ENCODE assay signal across 15 cellular contexts in the genomic region with DNA sequence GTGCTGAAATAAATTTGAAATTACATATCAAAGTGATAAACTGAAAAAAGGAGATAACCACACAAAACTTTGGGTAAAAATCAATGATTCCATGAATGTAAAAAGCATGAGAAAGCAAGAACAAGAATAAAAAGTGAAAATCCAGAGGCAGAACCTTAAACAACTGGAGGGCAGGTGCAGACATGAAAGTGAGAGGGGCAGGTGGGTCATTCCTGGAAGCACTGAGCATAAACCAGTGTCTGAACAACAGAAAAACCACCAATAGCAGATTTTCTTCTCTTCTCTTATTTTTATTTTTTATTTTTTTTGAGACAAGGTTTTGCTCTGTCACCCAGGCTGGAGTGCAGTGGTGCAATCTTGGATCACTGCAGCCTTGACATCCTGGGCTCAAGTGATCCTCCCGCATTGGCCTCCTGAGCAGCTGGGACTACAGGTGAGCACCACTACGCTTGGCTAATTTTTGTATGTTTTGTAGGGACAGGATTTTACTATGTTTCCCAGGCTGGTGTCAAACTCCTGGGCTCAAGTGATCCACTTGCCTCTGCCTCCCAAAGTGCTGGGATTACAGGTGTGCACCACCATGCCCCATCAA. TPM values are rescaled to one million over a fixed set of nuclear protein-coding genes. Genes with fewer than 3 reads are reported as not detected.
A peak's percentile ranks its signal among the peaks of the same experiment; 100 is the strongest.
DNase-seq lines count a peak whose midpoint lies in the region; ATAC-seq and TF ChIP-seq lines count a peak whose summit lies in the region.
"Had no signal": no experiment of that assay in that cellular context is flagged by ENCODE, and none has a peak within 500 bp of the region (broad histone marks: within the 10 kb centered on the region; RNA-seq: fewer than 3 reads in every experiment).

No MANE protein-coding gene starts in this region.

- intact Hi-C loops in colonic mucosa (cut with DNase I) = no loop called here

- H3F3A ChIP-seq in smooth muscle cell (ENCODE audit: low read depth) = no peaks in the 10 kb centered on the region

- no peaks in the 10 kb centered on the region for H3K9me3 ChIP-seq in colonic mucosa
- no peaks in the 10 kb centered on the region for H3K9me3 ChIP-seq in smooth muscle cell (replicated peaks; ENCODE audit: low read depth)

- WGBS in smooth muscle cell (ENCODE audit: low lambda C conversion rate) = 86% methylated on average over 2 of the region's 2 CpGs

- H3K27ac ChIP-seq in colonic mucosa (peak overlapping the region; percentile 72), smooth muscle cell (ENCODE audit: low read depth) (peak overlapping the region; percentile 85)

- DNase-seq in colonic mucosa (no peak), smooth muscle cell (lab: John Stamatoyannopoulos, UW; ENCODE audit: unreplicated experiment) (no peak), GM10266 (ENCODE audit: extremely low spot score) (no peak), amygdala (lab: John Stamatoyannopoulos, UW) (no peak), KG1 (lab: John Stamatoyannopoulos, UW) (no peak)
- no peak for DNase-seq in activated CD4-positive, CD25-positive, alpha-beta regulatory T cell (lab: John Stamatoyannopoulos, UW)
- DNase-seq: activated CD4-positive, alpha-beta T cell treated with anti-CD3 and anti-CD28 coated beads, Interleukin-2, amount 10 ng/mL, durations not matched to agents 24 days and 14 days; activated effector memory CD4-positive, alpha-beta T cell treated with anti-CD3 and anti-CD28 coated beads, Interleukin-2, amount 50 U/mL, for 16 hours; AML-193; hippocampal formation; NCI-H1930; occipital lobe had no signal

- H4K20me1 ChIP-seq in smooth muscle cell (ENCODE audit: low read depth) = no peaks in the 10 kb centered on the region

- H3K4me1 ChIP-seq in colonic mucosa (no peaks in the 10 kb centered on the region), smooth muscle cell (ENCODE audit: low read depth) (no peaks in the 10 kb centered on the region)

- no peak overlapping the region for H3K4me3 ChIP-seq in colonic mucosa
- H3K4me3 ChIP-seq in smooth muscle cell = no peak overlapping the region

- H3K36me3 ChIP-seq in colonic mucosa (no peaks in the 10 kb centered on the region), smooth muscle cell (ENCODE audit: low read depth) (no peaks in the 10 kb centered on the region)

- H3K27me3 ChIP-seq in colonic mucosa (no peaks in the 10 kb centered on the region), smooth muscle cell (ENCODE audit: low read depth) (no peaks in the 10 kb centered on the region)

- H3K9ac ChIP-seq in colonic mucosa (ENCODE audit: low read depth in 2 of 2, low read length in 2 of 2) (no peak overlapping the region), smooth muscle cell (ENCODE audit: low read depth) (peak overlapping the region; percentile 56)

- TF ChIP-seq CTCF in colonic mucosa (IDR thresholded peaks at IDR 0.05) (no peak), smooth muscle cell (IDR thresholded peaks at IDR 0.05; ENCODE audit: borderline replicate concordance, insufficient read depth, poor library complexity, severe bottlenecking) (no peak), GM10266 (IDR thresholded peaks at IDR 0.05; ENCODE audit: control insufficient read depth, insufficient read depth, low read depth, missing control alignments) (no peak)

- H2AFZ ChIP-seq in smooth muscle cell (ENCODE audit: low read depth) = no peak overlapping the region

- H3K4me2 ChIP-seq in smooth muscle cell = no peak overlapping the region

- peak; percentile 30 for ATAC-seq in GM18870 (IDR thresholded peaks at IDR 0.05; ENCODE audit: unreplicated experiment)
- ATAC-seq in HG02798 (IDR thresholded peaks at IDR 0.05; ENCODE audit: poor library complexity, unreplicated experiment) = peak; percentile 45

- no peaks in the 10 kb centered on the region for H3K79me2 ChIP-seq in smooth muscle cell (ENCODE audit: low read depth)

RNA-seq across cellular contexts. Expression of a gene that starts 46.8 kb away (rescaled TPM):
- not detected for total RNA-seq in colonic mucosa
- not detected in 2 replicates for total RNA-seq in smooth muscle cell
- 0.05 and 0.48 TPM in 2 replicates for polyA plus RNA-seq in smooth muscle cell
- total RNA-seq: activated CD4-positive, alpha-beta T cell treated with anti-CD3 and anti-CD28 coated beads, Interleukin-2, amount 10 ng/mL, durations not matched to agents 24 days and 14 days; epithelial cell of proximal tubule; occipital lobe had no signal

RNA-seq across cellular contexts. Expression of a gene that starts 59.2 kb away (rescaled TPM):
- 1 to 10 TPM; 1.2 to 1.5 TPM for total RNA-seq in colonic mucosa
- 10.9 and 12.0 TPM in 2 replicates for total RNA-seq in smooth muscle cell
- polyA plus RNA-seq in smooth muscle cell = 33.9 and 35.9 TPM in 2 replicates
- total RNA-seq: activated CD4-positive, alpha-beta T cell treated with anti-CD3 and anti-CD28 coated beads, Interleukin-2, amount 10 ng/mL, durations not matched to agents 24 days and 14 days had no signal
